In genomic region chr11:103326070-103326794, GRCh38 we compare ENCODE assay signal across 8 cellular contexts.
DNase-seq lines count a peak whose midpoint lies in the region; ATAC-seq and TF ChIP-seq lines count a peak whose summit lies in the region.

No MANE protein-coding gene starts in this region.

- H3K9me3 ChIP-seq in prostate gland, result no peaks in the 10 kb centered on the region

- no peaks in the 10 kb centered on the region for H3K4me1 ChIP-seq in prostate gland (replicated peaks)

- H3K36me3 ChIP-seq in prostate gland, result no peaks in the 10 kb centered on the region

- peaks cover 6% of the 10 kb centered on the region for H3K27me3 Mint-ChIP-seq in activated CD4-positive, alpha-beta T cell treated with anti-CD3 and anti-CD28 coated beads, Interleukin-2, amount 10 ng/mL, durations not matched to agents 7 days and 5 days

- H3K36me3 Mint-ChIP-seq in activated CD4-positive, alpha-beta T cell treated with anti-CD3 and anti-CD28 coated beads, Interleukin-2, amount 10 ng/mL, durations not matched to agents 7 days and 5 days (ENCODE audit: low read depth), result no peaks in the 10 kb centered on the region

- no peak overlapping the region for H3K4me3 Mint-ChIP-seq in activated CD4-positive, alpha-beta T cell treated with anti-CD3 and anti-CD28 coated beads, Interleukin-2, amount 10 ng/mL, durations not matched to agents 7 days and 5 days

- CTCF ChIA-PET in activated CD4-positive, alpha-beta T cell treated with anti-CD3 and anti-CD28 coated beads, Interleukin-2, amount 10 ng/mL, durations not matched to agents 7 days and 5 days (lab: Charles Lee), result no interaction called here

- no peaks in the 10 kb centered on the region for H3K27me3 ChIP-seq in prostate gland (replicated peaks; ENCODE audit: insufficient read depth)

- no peaks in the 10 kb centered on the region for H3K9me3 Mint-ChIP-seq in activated CD4-positive, alpha-beta T cell treated with anti-CD3 and anti-CD28 coated beads, Interleukin-2, amount 10 ng/mL, durations not matched to agents 7 days and 5 days

- WGBS in prostate gland, result 81% methylated on average over 24 of the region's 25 CpGs

- peak in 3 of 4 experiments; percentile 20 to 27 (median 24) for TF ChIP-seq CTCF in prostate gland (IDR thresholded peaks at IDR 0.05)

- DNase-seq in NCI-H510A treated with DMSO at 0.1 percent for 48 hours (lab: John Stamatoyannopoulos, UW), result peak; percentile 43
- no peak for DNase-seq in NCI-H510A (lab: John Stamatoyannopoulos, UW)
- peak; percentile 49 for DNase-seq in NCI-H2227 (lab: John Stamatoyannopoulos, UW; ENCODE audit: unreplicated experiment)
- DNase-seq in activated CD4-positive, alpha-beta T cell treated with anti-CD3 and anti-CD28 coated beads, Interleukin-2, amount 10 ng/mL, durations not matched to agents 7 days and 5 days, result peak; percentile 57
- DNase-seq in Right ventricle myocardium superior, result no peak
- DNase-seq in prostate gland (ENCODE audit: low spot score), result peak; percentile 29

- intact Hi-C loops in Right ventricle myocardium superior (cut with DNase I), result loop anchor here (5.0 kb wide), 1 partner anchor 276 kb away; no protein-coding TSS in a partner anchor
- intact Hi-C loops in prostate gland (cut with DNase I), result no loop called here

- H3K4me3 ChIP-seq in prostate gland, result no peak overlapping the region

- POLR2A ChIA-PET in activated CD4-positive, alpha-beta T cell treated with anti-CD3 and anti-CD28 coated beads, Interleukin-2, amount 10 ng/mL, durations not matched to agents 7 days and 5 days (lab: Charles Lee), result no interaction called here

- TF ChIP-seq POLR2A in prostate gland (IDR thresholded peaks at IDR 0.05), result no peak

- peaks cover 7% of the 10 kb centered on the region for H3K4me1 Mint-ChIP-seq in activated CD4-positive, alpha-beta T cell treated with anti-CD3 and anti-CD28 coated beads, Interleukin-2, amount 10 ng/mL, durations not matched to agents 7 days and 5 days

- H3K27ac Mint-ChIP-seq in activated CD4-positive, alpha-beta T cell treated with anti-CD3 and anti-CD28 coated beads, Interleukin-2, amount 10 ng/mL, durations not matched to agents 7 days and 5 days, result no peak overlapping the region

- peak; percentile 99 for ATAC-seq in GM19438 (IDR thresholded peaks at IDR 0.05; ENCODE audit: low read depth, unreplicated experiment)
- ATAC-seq in HG03354 (IDR thresholded peaks at IDR 0.05; ENCODE audit: poor library complexity, severe bottlenecking, unreplicated experiment), result peak; percentile 98
- ATAC-seq in Right ventricle myocardium superior (ENCODE audit: poor library complexity), result peak; percentile 83

- no peak overlapping the region for H3K27ac ChIP-seq in prostate gland

Comparison
In these comparisons a context has a peak if more than half of its experiments do, and no peak if none do; other contexts are left out.
1. DNase-seq: peak in NCI-H510A treated with DMSO at 0.1 percent for 48 hours (single experiment), NCI-H2227 (single experiment), activated CD4-positive, alpha-beta T cell treated with anti-CD3 and anti-CD28 coated beads, Interleukin-2, amount 10 ng/mL, durations not matched to agents 7 days and 5 days (single experiment) and prostate gland (single experiment); none in NCI-H510A (single experiment) and Right ventricle myocardium superior (single experiment).
2. Peak in every context shown above with its lines, with median percentiles within 50 percentile points of each other: ATAC-seq.